ENCODE assay signal across 8 cellular contexts in the genomic region with DNA sequence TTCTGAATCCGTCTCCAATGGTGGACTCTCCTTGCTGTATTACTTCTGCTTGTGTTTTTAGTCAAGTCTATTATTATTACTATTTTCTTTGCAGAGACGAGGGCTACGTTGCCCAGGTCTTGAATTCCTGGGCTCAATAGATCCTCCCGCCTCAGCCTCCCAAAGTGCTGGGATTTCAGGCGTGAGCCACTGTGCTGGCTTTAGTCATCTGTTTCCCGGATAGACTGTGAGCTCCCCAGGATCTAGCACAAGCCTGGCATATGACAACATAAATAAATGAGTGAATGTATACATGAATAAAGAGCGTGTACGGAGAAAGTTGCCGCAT. TPM values are rescaled to one million over a fixed set of nuclear protein-coding genes. Genes with fewer than 3 reads are reported as not detected.
A peak's percentile ranks its signal among the peaks of the same experiment; 100 is the strongest.
DNase-seq lines count a peak whose midpoint lies in the region; ATAC-seq and TF ChIP-seq lines count a peak whose summit lies in the region.

No MANE protein-coding gene starts in this region.

- H3K4me1 ChIP-seq in OCI-LY3 (ENCODE audit: low read length) (peaks cover 15% of the 10 kb centered on the region), esophagus squamous epithelium (peaks cover 0 to 42% (median 16%) of the 10 kb centered on the region in 3 donors), prostate gland (replicated peaks) (peaks cover 8% of the 10 kb centered on the region)

- H3K27ac ChIP-seq in OCI-LY3 (ENCODE audit: low read length) (0 out of 2 replicates have a peak overlapping the region, but pooled peaks have one; percentile 26), esophagus squamous epithelium (peak overlapping the region; percentile 82 to 88 (median 86)), prostate gland (peak overlapping the region in 1 of 2 donors; percentile 25)

- no peaks in the 10 kb centered on the region for H3K36me3 ChIP-seq in OCI-LY3 (replicated peaks; ENCODE audit: low read depth, low read length)
- H3K36me3 ChIP-seq in esophagus squamous epithelium: peaks cover 0 to 4% (median 0%) of the 10 kb centered on the region in 3 donors
- H3K36me3 ChIP-seq in prostate gland: no peaks in the 10 kb centered on the region

- ATAC-seq in GM21529 (IDR thresholded peaks at IDR 0.05; ENCODE audit: unreplicated experiment): peak; percentile 28
- ATAC-seq in sciatic nerve: no peak

- TF ChIP-seq POLR2A in esophagus squamous epithelium (IDR thresholded peaks at IDR 0.05) (no peak), prostate gland (IDR thresholded peaks at IDR 0.05) (no peak)

- peaks cover 6% of the 10 kb centered on the region; the same call in 1 of the 2 replicates for H4K20me1 ChIP-seq in OCI-LY3 (ENCODE audit: insufficient read depth, low read length)

- H3K9me3 ChIP-seq in OCI-LY3 (ENCODE audit: insufficient read depth, low read length): no peaks in the 10 kb centered on the region
- H3K9me3 ChIP-seq in esophagus squamous epithelium: no peaks in the 10 kb centered on the region
- H3K9me3 ChIP-seq in prostate gland: no peaks in the 10 kb centered on the region

- peak overlapping the region; percentile 74 for H3K9ac ChIP-seq in OCI-LY3 (ENCODE audit: low read length)

- peak overlapping the region; percentile 94 for H3K4me3 ChIP-seq in OCI-LY3 (ENCODE audit: low read length)
- H3K4me3 ChIP-seq in esophagus squamous epithelium: peak overlapping the region; percentile 81 to 99 (median 88)
- H3K4me3 ChIP-seq in prostate gland: peak overlapping the region; percentile 70 to 79

- intact Hi-C loops in esophagus squamous epithelium (cut with DNase I): no loop called here
- intact Hi-C loops in prostate gland (cut with DNase I): no loop called here
- intact Hi-C loops in sciatic nerve (cut with DNase I): no loop called here

- DNase-seq in esophagus squamous epithelium (lab: John Stamatoyannopoulos, UW) (no peak), prostate gland (ENCODE audit: low spot score) (no peak), sciatic nerve (ENCODE audit: low spot score) (no peak), AG20443 (ENCODE audit: low spot score) (no peak), occipital lobe (lab: John Stamatoyannopoulos, UW) (no peak)
- no peak for DNase-seq in effector CD4-positive, alpha-beta T cell

- H3K27me3 ChIP-seq in OCI-LY3 (ENCODE audit: low read depth, low read length): no peaks in the 10 kb centered on the region
- no peaks in the 10 kb centered on the region for H3K27me3 ChIP-seq in esophagus squamous epithelium
- H3K27me3 ChIP-seq in prostate gland (replicated peaks; ENCODE audit: insufficient read depth): no peaks in the 10 kb centered on the region

- H3K4me2 ChIP-seq in OCI-LY3 (ENCODE audit: low read length): peak overlapping the region; percentile 92

- WGBS in esophagus squamous epithelium, 2 donors: 19 to 30% methylated on average over 6 to 8 of the region's 9 CpGs
- WGBS in prostate gland: 20% methylated on average over 9 of the region's 9 CpGs

- H3K79me2 ChIP-seq in OCI-LY3 (ENCODE audit: low read length): peaks cover 45% of the 10 kb centered on the region

- TF ChIP-seq CTCF in OCI-LY3 (IDR thresholded peaks at IDR 0.05; ENCODE audit: low read depth, low read length): no peak
- TF ChIP-seq CTCF in esophagus squamous epithelium (IDR thresholded peaks at IDR 0.05): no peak
- no peak for TF ChIP-seq CTCF in prostate gland (IDR thresholded peaks at IDR 0.05)

- H2AFZ ChIP-seq in OCI-LY3 (ENCODE audit: low read depth, low read length): peak overlapping the region; percentile 97

RNA-seq across cellular contexts. Expression of a gene that starts 0.4 kb away (rescaled TPM):
- total RNA-seq in esophagus squamous epithelium (10 to 100 TPM; 19.6 to 39.9 (median 30.6) TPM), prostate gland (10 to 100 TPM; 25.9 to 28.2 TPM), sciatic nerve (47.2 TPM), occipital lobe (38.5 TPM)

RNA-seq across cellular contexts. Expression of a gene that starts 19.8 kb away (rescaled TPM):
- 10 to 100 TPM in 3 of 4 donors, 1 to 10 TPM in 1; 9.4 to 31.7 (median 18.0) TPM for total RNA-seq in esophagus squamous epithelium
- 10 to 100 TPM; 26.4 to 31.3 TPM for total RNA-seq in prostate gland
- total RNA-seq in sciatic nerve: 37.8 TPM
- 85.9 TPM for total RNA-seq in occipital lobe
